1 cellular context compared by ENCODE assay signal in genomic region chr3:46935989-46936620, GRCh38.
TF ChIP-seq lines count a peak whose summit lies in the region.

No MANE protein-coding gene starts in this region.

TF ChIP-seq in HCT116, 20 proteins besides CTCF, POLR2A, EP300 and RAD21 (continued from another document):
- no peak for TF ChIP-seq REST (IDR thresholded peaks at IDR 0.05; ENCODE audit: low read depth)
